In the genomic region with DNA sequence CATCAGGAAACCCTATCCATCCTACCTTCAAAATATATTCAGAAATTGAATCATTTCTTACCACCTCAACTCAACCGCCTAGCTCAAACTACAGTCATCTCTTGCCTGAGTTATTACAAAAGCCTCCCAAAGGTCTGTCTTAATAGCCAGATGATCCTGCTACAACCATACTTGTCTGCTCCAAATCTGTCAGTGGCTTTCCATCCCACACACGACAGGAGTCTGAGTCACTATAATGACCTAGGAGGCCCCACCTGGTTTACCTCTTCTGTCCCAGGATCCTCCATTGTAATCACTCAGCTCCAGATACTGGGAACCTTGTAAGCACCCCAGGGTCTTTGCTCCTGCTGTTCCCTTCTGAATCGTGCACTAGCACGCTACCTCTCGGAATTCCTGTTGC, we compare ENCODE assay signal across 21 cellular contexts. TPM values are rescaled to one million over a fixed set of nuclear protein-coding genes. Genes with fewer than 3 reads are reported as not detected.
DNase-seq lines count a peak whose midpoint lies in the region; ATAC-seq lines count a peak whose summit lies in the region.
"Had no signal": no experiment of that assay in that cellular context is flagged by ENCODE, and none has a peak within 500 bp of the region (broad histone marks: within the 10 kb centered on the region; RNA-seq: fewer than 3 reads in every experiment).

No MANE protein-coding gene starts in this region.

- H3K36me3 Mint-ChIP-seq in activated naive CD8-positive, alpha-beta T cell: peaks cover 7% of the 10 kb centered on the region
- H3K36me3 Mint-ChIP-seq in stimulated activated effector memory CD8-positive, alpha-beta T cell treated with anti-CD3 and anti-CD28 coated beads, Interleukin-12 subunit alpha, Interleukin-12 subunit beta, amount 100 ng/mL, for 72 hours: peaks cover 25% of the 10 kb centered on the region

- peaks cover 4% of the 10 kb centered on the region for H3K9me3 Mint-ChIP-seq in activated naive CD8-positive, alpha-beta T cell (ENCODE audit: low read depth)
- peaks cover 2% of the 10 kb centered on the region for H3K9me3 Mint-ChIP-seq in stimulated activated effector memory CD8-positive, alpha-beta T cell treated with anti-CD3 and anti-CD28 coated beads, Interleukin-12 subunit alpha, Interleukin-12 subunit beta, amount 100 ng/mL, for 72 hours

- H3K4me3 Mint-ChIP-seq in activated naive CD8-positive, alpha-beta T cell: no peak overlapping the region
- H3K4me3 Mint-ChIP-seq in stimulated activated effector memory CD8-positive, alpha-beta T cell treated with anti-CD3 and anti-CD28 coated beads, Interleukin-12 subunit alpha, Interleukin-12 subunit beta, amount 100 ng/mL, for 72 hours: no peak overlapping the region
- H3K4me3 Mint-ChIP-seq: CD4-positive, CD25-positive, alpha-beta regulatory T cell had no signal

- ATAC-seq in stimulated activated effector memory CD8-positive, alpha-beta T cell treated with anti-CD3 and anti-CD28 coated beads, Interleukin-12 subunit alpha, Interleukin-12 subunit beta, amount 100 ng/mL, for 72 hours: peak; percentile 38
- ATAC-seq in GM18498 (IDR thresholded peaks at IDR 0.05; ENCODE audit: unreplicated experiment): no peak
- no peak for ATAC-seq in esophagus mucosa

- H3K4me1 Mint-ChIP-seq in activated naive CD8-positive, alpha-beta T cell (ENCODE audit: low read depth): peaks cover 24% of the 10 kb centered on the region
- peaks cover 18% of the 10 kb centered on the region for H3K4me1 Mint-ChIP-seq in stimulated activated effector memory CD8-positive, alpha-beta T cell treated with anti-CD3 and anti-CD28 coated beads, Interleukin-12 subunit alpha, Interleukin-12 subunit beta, amount 100 ng/mL, for 72 hours

- peaks cover 2% of the 10 kb centered on the region for H3K27me3 Mint-ChIP-seq in activated naive CD8-positive, alpha-beta T cell
- H3K27me3 Mint-ChIP-seq: CD4-positive, CD25-positive, alpha-beta regulatory T cell had no signal

- peak; percentile 41 to 52 for DNase-seq in activated T-cell treated with anti-CD3 and anti-CD28 coated beads, Interleukin-2, amount 50 U/mL, for 48 hours
- no peak for DNase-seq in activated T-cell treated with anti-CD3 and anti-CD28 coated beads for 4 hours
- peak; percentile 27 for DNase-seq in stimulated activated CD4-positive, alpha-beta T cell treated with anti-CD3 and anti-CD28 coated beads, Interleukin-4, amount 100 ng/mL, for 24 hours
- no peak for DNase-seq in stimulated activated CD4-positive, alpha-beta T cell treated with anti-CD3 and anti-CD28 coated beads, Interleukin-2, amount 100 ng/mL, for 24 hours
- DNase-seq in stimulated activated effector memory CD8-positive, alpha-beta T cell treated with anti-CD3 and anti-CD28 coated beads, Interleukin-12 subunit alpha, Interleukin-12 subunit beta, amount 100 ng/mL, for 72 hours (ENCODE audit: low spot score in 2 of 2): no peak
- DNase-seq: CD4-positive, CD25-positive, alpha-beta regulatory T cell; EL; GF-D8; GOT3; HCEC 1CT; KG1; NCI-H1092; NCI-H1436; NCI-H187 treated with DMSO at 0.1 percent for 48 hours; NCI-H2107; NCI-H446 treated with DMSO at 0.1 percent for 48 hours; NCI-H526 treated with DMSO at 0.1 percent for 48 hours; OCI-M1 had no signal

- peak overlapping the region; percentile 61 for H3K27ac Mint-ChIP-seq in activated naive CD8-positive, alpha-beta T cell
- H3K27ac Mint-ChIP-seq in stimulated activated effector memory CD8-positive, alpha-beta T cell treated with anti-CD3 and anti-CD28 coated beads, Interleukin-12 subunit alpha, Interleukin-12 subunit beta, amount 100 ng/mL, for 72 hours: no peak overlapping the region
- H3K27ac Mint-ChIP-seq: CD4-positive, CD25-positive, alpha-beta regulatory T cell had no signal

RNA-seq across cellular contexts. Expression of a gene that starts 37.1 kb away (rescaled TPM):
- 1.3 TPM for total RNA-seq in esophagus mucosa

Comparison
In these comparisons a context has a peak if more than half of its experiments do, and no peak if none do; other contexts are left out.
1. DNase-seq: peak in activated T-cell treated with anti-CD3 and anti-CD28 coated beads, Interleukin-2, amount 50 U/mL, for 48 hours (2 of 2) and stimulated activated CD4-positive, alpha-beta T cell treated with anti-CD3 and anti-CD28 coated beads, Interleukin-4, amount 100 ng/mL, for 24 hours (single experiment); none in activated T-cell treated with anti-CD3 and anti-CD28 coated beads for 4 hours (single experiment), stimulated activated CD4-positive, alpha-beta T cell treated with anti-CD3 and anti-CD28 coated beads, Interleukin-2, amount 100 ng/mL, for 24 hours (0 of 2) and stimulated activated effector memory CD8-positive, alpha-beta T cell treated with anti-CD3 and anti-CD28 coated beads, Interleukin-12 subunit alpha, Interleukin-12 subunit beta, amount 100 ng/mL, for 72 hours (0 of 2).